Comparison of ENCODE assay signal across 10 cellular contexts in genomic region chr5:172533399-172534228, GRCh38.
DNase-seq lines count a peak whose midpoint lies in the region; ATAC-seq and TF ChIP-seq lines count a peak whose summit lies in the region.
"Had no signal": no experiment of that assay in that cellular context is flagged by ENCODE, and none has a peak within 500 bp of the region (broad histone marks: within the 10 kb centered on the region; RNA-seq: fewer than 3 reads in every experiment).

No MANE protein-coding gene starts in this region.

- TF ChIP-seq CTCF in PC-3 (conservative IDR thresholded peaks at IDR 0.05; ENCODE audit: low read depth, low read length) (no peak), sigmoid colon (IDR thresholded peaks at IDR 0.05) (no peak), glutamatergic neuron (IDR thresholded peaks at IDR 0.05; ENCODE audit: partially characterized antibody, unreplicated experiment) (no peak)

- H3K9me3 Mint-ChIP-seq in glutamatergic neuron (ENCODE audit: unreplicated experiment), result no peaks in the 10 kb centered on the region

- H3K9me3 ChIP-seq in PC-3 (ENCODE audit: low read length), result no peaks in the 10 kb centered on the region
- H3K9me3 ChIP-seq in sigmoid colon, result no peaks in the 10 kb centered on the region

- no peaks in the 10 kb centered on the region for H3K36me3 ChIP-seq in PC-3 (ENCODE audit: low read depth, low read length)
- no peaks in the 10 kb centered on the region for H3K36me3 ChIP-seq in sigmoid colon

- H3K4me3 ChIP-seq in PC-3 (ENCODE audit: low read length), result no peak overlapping the region; the same call in 1 of the 2 replicates
- no peak overlapping the region for H3K4me3 ChIP-seq in sigmoid colon

- H3K27me3 Mint-ChIP-seq in glutamatergic neuron (ENCODE audit: unreplicated experiment), result no peaks in the 10 kb centered on the region

- intact Hi-C loops in PC-3 (cut with micrococcal nuclease) (no loop called here), Right ventricle myocardium superior (cut with DNase I) (no loop called here), sigmoid colon (cut with DNase I) (loop anchor here (2.0 kb wide), 1 partner anchor 21 kb away; no protein-coding TSS in a partner anchor)

- no peaks in the 10 kb centered on the region for H3K9me2 ChIP-seq in PC-3 (replicated peaks; ENCODE audit: low read length)

- POLR2A ChIA-PET in PC-3 (lab: Charles Lee; ENCODE audit: unreplicated experiment), result no interaction called here

- H3K4me3 Mint-ChIP-seq in glutamatergic neuron (ENCODE audit: unreplicated experiment), result no peak overlapping the region

- H3K4me2 ChIP-seq in PC-3 (ENCODE audit: low read length), result peak overlapping the region; percentile 45

- no peak for DNase-seq in PC-3
- no peak for DNase-seq in Right ventricle myocardium superior
- DNase-seq in sigmoid colon, result peak; percentile 77
- no peak for DNase-seq in glutamatergic neuron
- DNase-seq in NCI-H146 (lab: John Stamatoyannopoulos, UW), result no peak
- DNase-seq: NCI-H446 treated with DMSO at 0.1 percent for 48 hours, T1000 had no signal

- 30 to 50% methylated on average over 12 of the region's 12 CpGs for WGBS in sigmoid colon, 2 donors

- peaks cover 5% of the 10 kb centered on the region for H3K36me3 Mint-ChIP-seq in glutamatergic neuron (ENCODE audit: unreplicated experiment)

- H3K27ac Mint-ChIP-seq in glutamatergic neuron (ENCODE audit: unreplicated experiment), result no peak overlapping the region

- ATAC-seq in GM19351 (IDR thresholded peaks at IDR 0.05; ENCODE audit: unreplicated experiment) (peak; percentile 70), PC-3 (peak; percentile 29), Right ventricle myocardium superior (ENCODE audit: poor library complexity) (peak; percentile 85), GM19023 (IDR thresholded peaks at IDR 0.05; ENCODE audit: unreplicated experiment) (no peak), HG03457 (IDR thresholded peaks at IDR 0.05; ENCODE audit: unreplicated experiment) (no peak)

- H3K4me1 ChIP-seq in PC-3 (ENCODE audit: insufficient read depth, low read length), result no peaks in the 10 kb centered on the region
- H3K4me1 ChIP-seq in sigmoid colon, result peaks cover 0 to 38% (median 28%) of the 10 kb centered on the region in 4 donors

- H4K20me1 ChIP-seq in PC-3 (ENCODE audit: low read length), result no peaks in the 10 kb centered on the region

- no peaks in the 10 kb centered on the region for H3F3A ChIP-seq in PC-3 (ENCODE audit: low read length, unreplicated experiment)

- no peak overlapping the region for H3K9ac ChIP-seq in PC-3 (ENCODE audit: low read length)

- H3K27ac ChIP-seq in PC-3 (ENCODE audit: low read length) (no peak overlapping the region), sigmoid colon (peak overlapping the region; percentile 84 to 88 (median 86))

- H3K27me3 ChIP-seq in PC-3 (ENCODE audit: low read length) (peaks cover 6% of the 10 kb centered on the region; the same call in 1 of the 2 replicates), sigmoid colon (no peaks in the 10 kb centered on the region)

- CTCF ChIA-PET in PC-3 (lab: Charles Lee), result no interaction called here

- no peak for TF ChIP-seq POLR2A in sigmoid colon (IDR thresholded peaks at IDR 0.05)

- H3K79me2 ChIP-seq in PC-3 (ENCODE audit: low read length), result no peaks in the 10 kb centered on the region

- peaks cover 8% of the 10 kb centered on the region for H3K4me1 Mint-ChIP-seq in glutamatergic neuron (ENCODE audit: low read depth, unreplicated experiment)

- BruUV-seq in PC-3 (replicated peaks; lab: Mats Ljungman, UMichigan), result no TSS peak

- H2AFZ ChIP-seq in PC-3 (ENCODE audit: low read length), result 0 out of 2 replicates have a peak overlapping the region, but pooled peaks have one; percentile 3

- peak in 3 of 4 donors; percentile 83 to 93 (median 92) for TF ChIP-seq EP300 in sigmoid colon (IDR thresholded peaks at IDR 0.05)

Comparison
In these comparisons a context has a peak if more than half of its experiments do, and no peak if none do; other contexts are left out.
1. ATAC-seq: peak in GM19351 (single experiment), PC-3 (single experiment) and Right ventricle myocardium superior (single experiment); none in GM19023 (single experiment) and HG03457 (single experiment).